ENCODE assay signal across 8 cellular contexts in the genomic region with DNA sequence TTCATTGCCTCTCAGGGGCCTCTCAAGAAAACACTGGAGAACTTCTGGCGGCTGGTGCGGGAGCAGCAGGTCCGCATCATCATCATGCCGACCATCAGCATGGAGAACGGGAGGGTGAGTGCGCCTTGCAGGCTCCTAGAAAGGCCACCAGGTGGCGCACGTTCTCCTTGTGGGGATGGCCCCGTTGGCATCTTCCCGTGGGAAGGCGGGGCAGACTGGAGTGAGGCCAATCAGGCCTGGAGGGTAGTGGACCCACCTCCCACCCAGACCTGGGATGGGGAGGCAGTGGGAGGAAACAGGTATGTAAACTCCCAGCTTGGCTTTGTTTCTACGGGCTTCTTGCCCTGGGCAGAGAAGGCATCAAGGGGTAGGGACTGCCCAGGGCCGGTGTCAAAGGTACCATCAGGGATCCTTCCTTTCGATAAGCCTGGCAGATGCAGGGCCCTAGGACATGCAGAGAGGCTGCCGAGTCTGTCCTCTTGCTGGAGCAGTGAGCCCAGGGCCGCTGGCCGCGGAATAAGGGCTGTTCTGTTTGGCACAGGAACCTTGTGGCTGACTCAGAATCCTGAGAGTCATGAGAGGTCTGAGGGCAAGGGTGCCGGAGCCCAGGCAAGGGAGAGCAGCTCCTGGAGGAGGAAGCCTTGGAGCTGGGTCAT. TPM values are rescaled to one million over a fixed set of nuclear protein-coding genes. Genes with fewer than 3 reads are reported as not detected.
DNase-seq lines count a peak whose midpoint lies in the region; ATAC-seq and TF ChIP-seq lines count a peak whose summit lies in the region.

No MANE protein-coding gene starts in this region.

- no peaks in the 10 kb centered on the region for H3K27me3 Mint-ChIP-seq in Caco-2 (ENCODE audit: insufficient read depth, unreplicated experiment)

- ATAC-seq in GM21717 (IDR thresholded peaks at IDR 0.05; ENCODE audit: unreplicated experiment): peak; percentile 74

- peaks cover 5% of the 10 kb centered on the region for H3K4me1 Mint-ChIP-seq in Caco-2 (ENCODE audit: low read depth, unreplicated experiment)

- H3K9me3 ChIP-seq in Caco-2: no peaks in the 10 kb centered on the region
- 0 out of 2 replicates have a peak, but pooled peaks cover 4% of the 10 kb centered on the region for H3K9me3 ChIP-seq in MG63
- H3K9me3 ChIP-seq in ovary: no peaks in the 10 kb centered on the region
- H3K9me3 ChIP-seq in tibial nerve: peaks cover 0 to 7% (median 0%) of the 10 kb centered on the region in 4 donors

- POLR2A ChIA-PET in Caco-2 (lab: Charles Lee): no interaction called here

- H3K4me3 ChIP-seq in Caco-2 (ENCODE audit: low read depth, low read length): no peak overlapping the region
- H3K4me3 ChIP-seq in MG63: no peak overlapping the region
- H3K4me3 ChIP-seq in ovary: peak overlapping the region; percentile 8
- peak overlapping the region in 2 of 4 donors; percentile 6 to 21 for H3K4me3 ChIP-seq in tibial nerve

- H3K27ac ChIP-seq in ovary (peak overlapping the region; percentile 30 to 36), tibial nerve (peak overlapping the region in 2 of 4 donors; percentile 48 to 70)

- TF ChIP-seq POLR2A in ovary (IDR thresholded peaks at IDR 0.05) (no peak), tibial nerve (IDR thresholded peaks at IDR 0.05) (no peak)

- no peaks in the 10 kb centered on the region for H3K4me1 ChIP-seq in Caco-2
- peaks cover 8% of the 10 kb centered on the region for H3K4me1 ChIP-seq in ovary (ENCODE audit: insufficient read depth)
- peaks cover 0 to 21% (median 9%) of the 10 kb centered on the region in 4 donors for H3K4me1 ChIP-seq in tibial nerve

- CTCF ChIA-PET in Caco-2 (lab: Charles Lee): no interaction called here

- no peaks in the 10 kb centered on the region for H3K27me3 ChIP-seq in Caco-2 (replicated peaks; ENCODE audit: control insufficient read depth, insufficient read depth, low read length)
- no peaks in the 10 kb centered on the region for H3K27me3 ChIP-seq in MG63
- no peaks in the 10 kb centered on the region for H3K27me3 ChIP-seq in ovary
- peaks cover 0 to 3% of the 10 kb centered on the region in 2 donors for H3K27me3 ChIP-seq in tibial nerve

- intact Hi-C loops in Caco-2 (cut with micrococcal nuclease; ENCODE audit: unreplicated experiment): no loop called here
- intact Hi-C loops in ovary (cut with DNase I): loop anchor here in 3 of 4 donors (10.0 kb wide), 3 partner anchors 111 to 661 kb away; no protein-coding TSS in a partner anchor

- H3K27ac Mint-ChIP-seq in Caco-2 (ENCODE audit: unreplicated experiment): no peak overlapping the region

- in situ Hi-C loops in SK-MEL-5 (cut with HindIII; ENCODE audit: low pct_unique_long_range_greater_than_20kb, low sequenced_read_pairs): no loop called here

- DNase-seq in Caco-2: peak; percentile 79 to 80
- DNase-seq in MG63: peak; percentile 87
- DNase-seq in SK-MEL-5 (ENCODE audit: low read depth, low spot score): peak; percentile 89
- peak; percentile 60 for DNase-seq in activated gamma-delta T cell treated with anti-CD3 and anti-CD28 coated beads, Interleukin-2, amount 50 U/mL, for 16 hours (ENCODE audit: low read depth)
- DNase-seq in globus pallidus (ENCODE audit: low spot score): peak; percentile 57
- peak; percentile 78 to 92 (median 87) for DNase-seq in ovary
- peak; percentile 66 to 76 for DNase-seq in tibial nerve (ENCODE audit: low spot score in 2 of 2)

- TF ChIP-seq CTCF in Caco-2 (IDR thresholded peaks at IDR 0.05; ENCODE audit: insufficient read depth in 1 of 2, low read depth in 1 of 2, low read length in 1 of 2, severe bottlenecking in 1 of 2, unreplicated experiment in 1 of 2) (peak; percentile 72 to 76), ovary (IDR thresholded peaks at IDR 0.05) (peak; percentile 72 to 88 (median 83)), tibial nerve (IDR thresholded peaks at IDR 0.05) (peak; percentile 84 to 95 (median 91))

- H3K36me3 Mint-ChIP-seq in Caco-2 (ENCODE audit: insufficient read depth, unreplicated experiment): peaks cover 4% of the 10 kb centered on the region

- H3K9me3 Mint-ChIP-seq in Caco-2 (ENCODE audit: unreplicated experiment): no peaks in the 10 kb centered on the region

- TF ChIP-seq EP300 in ovary (IDR thresholded peaks at IDR 0.05): no peak
- TF ChIP-seq EP300 in tibial nerve (IDR thresholded peaks at IDR 0.05): no peak

- H3K4me3 Mint-ChIP-seq in Caco-2 (ENCODE audit: unreplicated experiment): peak overlapping the region; percentile 30

- BruUV-seq in Caco-2 (replicated peaks; lab: Mats Ljungman, UMichigan): no TSS peak

- WGBS in ovary, 3 donors: 1 to 5% (median 4%) methylated on average over 19 of the region's 19 CpGs
- 2 to 10% methylated on average over 18 to 19 of the region's 19 CpGs for WGBS in tibial nerve, 2 donors

- H3K36me3 ChIP-seq in Caco-2 (ENCODE audit: control insufficient read depth, insufficient read depth, low read length) (no peaks in the 10 kb centered on the region), MG63 (no peaks in the 10 kb centered on the region), ovary (no peaks in the 10 kb centered on the region), tibial nerve (no peaks in the 10 kb centered on the region)

RNA-seq across cellular contexts. Expression of a gene that starts 18.9 kb away (rescaled TPM):
- total RNA-seq in Caco-2 (2022) (43.6 and 46.0 TPM in 2 replicates), ovary (10 to 100 TPM; 60.1 to 80.2 (median 72.0) TPM), tibial nerve (10 to 100 TPM; 67.9 to 81.8 (median 76.0) TPM)
- 35.3 and 42.1 TPM in 2 replicates for total RNA-seq in MG63 (2014; rRNA removed; shearing (Covaris generic); ENCODE audit: low replicate concordance)
- total RNA-seq in SK-MEL-5 (2014; rRNA removed; shearing (Covaris generic)): 105 and 112 TPM in 2 replicates
- polyA plus RNA-seq in SK-MEL-5 (2015; cell fraction: cytosol; rRNA removed): 88.2 and 91.8 TPM in 2 replicates
- 101 and 102 TPM in 2 replicates for polyA plus RNA-seq in SK-MEL-5 (2015; cell fraction: nucleus; rRNA removed)
- 10 to 100 TPM; 54.3 to 77.7 TPM for polyA plus RNA-seq in ovary
